Comparison of ENCODE assay signal across 17 cellular contexts in the genomic region with DNA sequence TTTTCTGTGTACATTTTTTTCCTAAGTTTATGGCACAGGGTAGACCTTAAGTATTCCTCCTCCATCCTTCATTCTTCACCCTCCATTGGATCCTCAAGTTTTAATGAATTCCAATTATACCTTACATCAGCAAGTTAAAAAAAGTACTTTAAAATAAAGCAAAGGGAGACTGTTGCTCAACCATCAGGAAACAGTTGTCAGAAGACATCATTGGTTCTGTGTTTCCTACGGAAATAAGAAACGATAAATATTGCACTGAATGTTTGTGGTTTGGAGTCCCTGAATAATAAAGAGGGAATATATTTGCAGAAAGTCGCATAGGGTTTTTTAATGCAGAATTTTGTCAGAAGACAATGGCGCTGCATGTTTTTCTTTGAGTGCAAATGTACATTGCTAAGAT.
"Had no signal": no experiment of that assay in that cellular context is flagged by ENCODE, and none has a peak within 500 bp of the region (broad histone marks: within the 10 kb centered on the region; RNA-seq: fewer than 3 reads in every experiment).

No MANE protein-coding gene starts in this region.

- ATAC-seq: activated T-helper 17 cell treated with anti-CD3 and anti-CD28 coated beads, Interleukin-2, amount 50 U/mL, for 72 hours; left cardiac atrium; lower lobe of right lung; naive thymus-derived CD8-positive, alpha-beta T cell had no signal

- H3K27ac Mint-ChIP-seq: activated B cell treated with CpG ODN at 0.5 μM for 24 hours; dendritic cell treated with granulocyte-macrophage colony-stimulating factor and Interleukin-4, amounts not matched to agents 40 ng/mL and 50 ng/mL, for 4 days; endodermal cell; progenitor cell of endocrine pancreas had no signal

- H3K27me3 ChIP-seq: right lobe of liver, SJSA1 had no signal

- H3K4me1 ChIP-seq: lower lobe of right lung, right lobe of liver had no signal

- H3K27me3 Mint-ChIP-seq: activated B cell treated with CpG ODN at 0.5 μM for 24 hours; activated naive CD4-positive, alpha-beta T cell treated with anti-CD3 and anti-CD28 coated beads, Interleukin-2, amount 10 ng/mL, durations not matched to agents 7 days and 5 days; activated T-helper 17 cell treated with anti-CD3 and anti-CD28 coated beads, Interleukin-2, amount 50 U/mL, for 72 hours; dendritic cell treated with granulocyte-macrophage colony-stimulating factor and Interleukin-4, amounts not matched to agents 40 ng/mL and 50 ng/mL, for 4 days; naive thymus-derived CD8-positive, alpha-beta T cell; progenitor cell of endocrine pancreas had no signal

- H3K9me3 ChIP-seq: lower lobe of right lung, right lobe of liver, SJSA1 had no signal

- H3K9me3 Mint-ChIP-seq: activated B cell treated with CpG ODN at 0.5 μM for 24 hours; activated naive CD4-positive, alpha-beta T cell treated with anti-CD3 and anti-CD28 coated beads, Interleukin-2, amount 10 ng/mL, durations not matched to agents 7 days and 5 days; activated T-helper 17 cell treated with anti-CD3 and anti-CD28 coated beads, Interleukin-2, amount 50 U/mL, for 72 hours; dendritic cell treated with granulocyte-macrophage colony-stimulating factor and Interleukin-4, amounts not matched to agents 40 ng/mL and 50 ng/mL, for 4 days; endodermal cell; naive thymus-derived CD8-positive, alpha-beta T cell had no signal

- H3K27ac ChIP-seq: lower lobe of right lung, right lobe of liver, SJSA1 had no signal

- H3K4me1 Mint-ChIP-seq: activated B cell treated with CpG ODN at 0.5 μM for 24 hours; activated T-helper 17 cell treated with anti-CD3 and anti-CD28 coated beads, Interleukin-2, amount 50 U/mL, for 72 hours had no signal

- DNase-seq: activated B cell treated with CpG ODN at 0.5 μM for 24 hours; activated CD4-positive, alpha-beta T cell treated with anti-CD3 and anti-CD28 coated beads, Interleukin-2, amount 50 U/mL, for 1 hour; activated CD8-positive, alpha-beta memory T cell treated with anti-CD3 and anti-CD28 coated beads, Interleukin-2, amount 50 U/mL, for 4 hours; activated naive CD4-positive, alpha-beta T cell treated with anti-CD3 and anti-CD28 coated beads, Interleukin-2, amount 10 ng/mL, durations not matched to agents 7 days and 5 days; endodermal cell; hypothalamus; left cardiac atrium; lower lobe of right lung; naive thymus-derived CD8-positive, alpha-beta T cell; right lobe of liver; stimulated activated CD4-positive, alpha-beta T cell treated with anti-CD3 and anti-CD28 coated beads, Interleukin-2, amount 100 ng/mL, for 24 hours; stimulated activated naive CD4-positive, alpha-beta T cell; substantia nigra had no signal

- H3K4me3 ChIP-seq: lower lobe of right lung, right lobe of liver, SJSA1 had no signal

- H3K4me3 Mint-ChIP-seq: activated B cell treated with CpG ODN at 0.5 μM for 24 hours; activated naive CD4-positive, alpha-beta T cell treated with anti-CD3 and anti-CD28 coated beads, Interleukin-2, amount 10 ng/mL, durations not matched to agents 7 days and 5 days; activated T-helper 17 cell treated with anti-CD3 and anti-CD28 coated beads, Interleukin-2, amount 50 U/mL, for 72 hours; dendritic cell treated with granulocyte-macrophage colony-stimulating factor and Interleukin-4, amounts not matched to agents 40 ng/mL and 50 ng/mL, for 4 days; endodermal cell; naive thymus-derived CD8-positive, alpha-beta T cell had no signal
